In genomic region chr10:119256897-119257296, GRCh38 we compare ENCODE assay signal across 23 cellular contexts.
"Had no signal": no experiment of that assay in that cellular context is flagged by ENCODE, and none has a peak within 500 bp of the region (broad histone marks: within the 10 kb centered on the region; RNA-seq: fewer than 3 reads in every experiment).

No MANE protein-coding gene starts in this region.

- H3K27me3 Mint-ChIP-seq: activated B cell treated with CpG ODN at 0.5 μM for 24 hours; activated CD4-positive, alpha-beta memory T cell treated with anti-CD3 and anti-CD28 coated beads, Interleukin-2, amount 10 ng/mL, durations not matched to agents 7 days and 5 days; activated naive CD8-positive, alpha-beta T cell treated with anti-CD3 and anti-CD28 coated beads, Interleukin-2, amount 50 U/mL, for 24 hours; brain; central memory CD8-positive, alpha-beta T cell had no signal

- H3K36me3 ChIP-seq: Peyer's patch, SJCRH30 had no signal

- H3K4me3 ChIP-seq: Peyer's patch, SJCRH30 had no signal

- H3K9me3 ChIP-seq: Peyer's patch had no signal

- DNase-seq: activated B cell treated with CpG ODN at 0.5 μM for 24 hours; activated CD4-positive, alpha-beta memory T cell treated with anti-CD3 and anti-CD28 coated beads, Interleukin-2, amount 10 ng/mL, durations not matched to agents 7 days and 5 days; activated CD4-positive, alpha-beta T cell treated with anti-CD3 and anti-CD28 coated beads, Interleukin-2, amount 50 U/mL, for 1 hour; activated naive CD4-positive, alpha-beta T cell treated with anti-CD3 and anti-CD28 coated beads, Interleukin-2, amount 50 U/mL, for 16 hours; activated naive CD8-positive, alpha-beta T cell treated with anti-CD3 and anti-CD28 coated beads, Interleukin-2, amount 50 U/mL, for 24 hours; activated T-cell treated with anti-CD3 and anti-CD28 coated beads for 4 hours; amniotic stem cell; Kasumi-1; KBM-7; NCI-H1105 treated with DMSO at 0.1 percent for 48 hours; NCI-H1436 treated with DMSO at 0.1 percent for 48 hours; NCI-H187; NCI-H2081 treated with DMSO at 0.1 percent for 48 hours; NCI-H446; NCI-H524; Peyer's patch; Right ventricle myocardium superior; SJCRH30; T1000 had no signal

- H3K4me3 Mint-ChIP-seq: activated B cell treated with CpG ODN at 0.5 μM for 24 hours; activated CD4-positive, alpha-beta memory T cell treated with anti-CD3 and anti-CD28 coated beads, Interleukin-2, amount 10 ng/mL, durations not matched to agents 7 days and 5 days; activated naive CD8-positive, alpha-beta T cell treated with anti-CD3 and anti-CD28 coated beads, Interleukin-2, amount 50 U/mL, for 24 hours; brain; central memory CD8-positive, alpha-beta T cell; T-helper 1 cell treated with Interleukin-12 subunit alpha and Interleukin-12 subunit beta and Interleukin-4 antibody, amounts not matched to agents 30 μg/mL and 1 μg/mL, for 36 hours had no signal

- H3K27me3 ChIP-seq: Peyer's patch, SJCRH30 had no signal

- H3K27ac ChIP-seq: RWPE1, SJCRH30 had no signal

- ATAC-seq: activated naive CD8-positive, alpha-beta T cell treated with anti-CD3 and anti-CD28 coated beads, Interleukin-2, amount 50 U/mL, for 24 hours had no signal

- H3K9me3 Mint-ChIP-seq: activated CD4-positive, alpha-beta memory T cell treated with anti-CD3 and anti-CD28 coated beads, Interleukin-2, amount 10 ng/mL, durations not matched to agents 7 days and 5 days; activated naive CD8-positive, alpha-beta T cell treated with anti-CD3 and anti-CD28 coated beads, Interleukin-2, amount 50 U/mL, for 24 hours; central memory CD8-positive, alpha-beta T cell; T-helper 1 cell treated with Interleukin-12 subunit alpha and Interleukin-12 subunit beta and Interleukin-4 antibody, amounts not matched to agents 30 μg/mL and 1 μg/mL, for 36 hours had no signal

- H3K27ac Mint-ChIP-seq: activated B cell treated with CpG ODN at 0.5 μM for 24 hours; activated CD4-positive, alpha-beta memory T cell treated with anti-CD3 and anti-CD28 coated beads, Interleukin-2, amount 10 ng/mL, durations not matched to agents 7 days and 5 days; activated naive CD8-positive, alpha-beta T cell treated with anti-CD3 and anti-CD28 coated beads, Interleukin-2, amount 50 U/mL, for 24 hours; brain; T-helper 1 cell treated with Interleukin-12 subunit alpha and Interleukin-12 subunit beta and Interleukin-4 antibody, amounts not matched to agents 30 μg/mL and 1 μg/mL, for 36 hours had no signal
